In genomic region chr9:133673260-133673658, GRCh38 we compare ENCODE assay signal across 1 cellular context.
TF ChIP-seq lines count a peak whose summit lies in the region.

No MANE protein-coding gene starts in this region.

TF ChIP-seq in H1, 55 proteins besides CTCF, POLR2A, EP300 and RAD21:
- TF ChIP-seq SAP30 (IDR thresholded peaks at IDR 0.05; ENCODE audit: insufficient read depth, insufficient replicate concordance, low read length) (no peak), GTF2F1 (IDR thresholded peaks at IDR 0.05; ENCODE audit: borderline replicate concordance, low read depth, low read length) (no peak), E2F6 (IDR thresholded peaks at IDR 0.05) (no peak), TAF7 (optimal IDR thresholded peaks at IDR 0.05; ENCODE audit: borderline replicate concordance, low read depth, low read length) (no peak), MAX (IDR thresholded peaks at IDR 0.05) (no peak), ZNF274 (IDR thresholded peaks at IDR 0.05; ENCODE audit: borderline replicate concordance, extremely low read depth, low read length) (no peak), TCF12 (IDR thresholded peaks at IDR 0.05; ENCODE audit: low read depth, low read length) (no peak), CEBPB (IDR thresholded peaks at IDR 0.05; ENCODE audit: low read depth, low read length) (no peak), GABPA (IDR thresholded peaks at IDR 0.05; ENCODE audit: borderline replicate concordance, insufficient read depth, low read length) (no peak), BCL11A (IDR thresholded peaks at IDR 0.05; ENCODE audit: low read depth in 2 of 2, low read length in 2 of 2) (no peak), RNF2 (IDR thresholded peaks at IDR 0.05; ENCODE audit: borderline replicate concordance, low read depth, low read length, missing control alignments, poor library complexity, severe bottlenecking) (no peak), SRF (IDR thresholded peaks at IDR 0.05; ENCODE audit: low read depth, low read length) (no peak), RXRA (IDR thresholded peaks at IDR 0.05; ENCODE audit: insufficient read depth, low read depth, low read length) (no peak)
